Comparison of ENCODE assay signal across 10 cellular contexts in the genomic region with DNA sequence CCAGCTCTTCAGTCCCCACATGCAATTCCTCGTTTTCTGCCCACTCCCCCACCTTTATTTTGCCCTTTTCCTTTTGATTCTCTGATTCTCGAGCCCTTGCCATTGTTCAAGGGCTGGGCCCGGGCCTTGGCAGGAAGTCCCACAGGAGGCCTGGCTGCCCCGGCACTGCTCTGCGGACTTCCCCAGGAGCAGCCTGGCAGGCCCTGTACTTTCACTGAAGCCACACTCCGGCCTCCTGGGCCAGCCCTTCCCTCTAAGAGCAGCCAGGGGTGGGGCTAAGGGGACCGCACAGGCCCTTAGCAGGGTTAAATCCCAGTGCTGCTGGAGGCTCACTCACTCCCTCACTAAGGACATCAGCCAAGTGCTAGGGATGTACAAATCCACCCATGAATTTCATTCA. TPM values are rescaled to one million over a fixed set of nuclear protein-coding genes. Genes with fewer than 3 reads are reported as not detected.
DNase-seq lines count a peak whose midpoint lies in the region; ATAC-seq, FAIRE-seq and TF ChIP-seq lines count a peak whose summit lies in the region.
"Had no signal": no experiment of that assay in that cellular context is flagged by ENCODE, and none has a peak within 500 bp of the region (broad histone marks: within the 10 kb centered on the region; RNA-seq: fewer than 3 reads in every experiment).

No MANE protein-coding gene starts in this region.

- POLR2A ChIA-PET in activated CD8-positive, alpha-beta T cell treated with anti-CD3 and anti-CD28 coated beads for 36 hours (lab: Charles Lee), result no interaction called here
- POLR2A ChIA-PET in activated CD8-positive, alpha-beta T cell treated with anti-CD3 and anti-CD28 coated beads, Interleukin-2, amount 10 ng/mL, durations not matched to agents 7 days and 5 days (lab: Charles Lee), result no interaction called here
- POLR2A ChIA-PET in CD4-positive, alpha-beta T cell (lab: Charles Lee), result no interaction called here

- peak overlapping the region; percentile 73 for H3K4me3 Mint-ChIP-seq in activated CD8-positive, alpha-beta T cell treated with anti-CD3 and anti-CD28 coated beads for 36 hours
- no peak overlapping the region for H3K4me3 Mint-ChIP-seq in activated CD8-positive, alpha-beta T cell treated with anti-CD3 and anti-CD28 coated beads, Interleukin-2, amount 10 ng/mL, durations not matched to agents 7 days and 5 days
- no peak overlapping the region for H3K4me3 Mint-ChIP-seq in CD4-positive, alpha-beta T cell

- H3K9ac ChIP-seq in kidney (ENCODE audit: low read length in 2 of 2), result peak overlapping the region in 1 of 2 donors; percentile 83

- H3K4me3 ChIP-seq in kidney (ENCODE audit: low read length in 2 of 2) (peak overlapping the region; percentile 71 to 81), transverse colon (peak overlapping the region in 1 of 4 donors; percentile 63), prostate gland (no peak overlapping the region)
- H3K4me3 ChIP-seq: A549 had no signal

- H3K9me3 Mint-ChIP-seq in activated CD8-positive, alpha-beta T cell treated with anti-CD3 and anti-CD28 coated beads for 36 hours, result no peaks in the 10 kb centered on the region
- no peaks in the 10 kb centered on the region for H3K9me3 Mint-ChIP-seq in activated CD8-positive, alpha-beta T cell treated with anti-CD3 and anti-CD28 coated beads, Interleukin-2, amount 10 ng/mL, durations not matched to agents 7 days and 5 days (ENCODE audit: insufficient read depth)
- H3K9me3 Mint-ChIP-seq in CD4-positive, alpha-beta T cell, result no peaks in the 10 kb centered on the region

- H3K36me3 Mint-ChIP-seq in activated CD8-positive, alpha-beta T cell treated with anti-CD3 and anti-CD28 coated beads for 36 hours (ENCODE audit: low read depth), result peaks cover 8% of the 10 kb centered on the region
- H3K36me3 Mint-ChIP-seq in activated CD8-positive, alpha-beta T cell treated with anti-CD3 and anti-CD28 coated beads, Interleukin-2, amount 10 ng/mL, durations not matched to agents 7 days and 5 days (ENCODE audit: low read depth), result no peaks in the 10 kb centered on the region
- no peaks in the 10 kb centered on the region for H3K36me3 Mint-ChIP-seq in CD4-positive, alpha-beta T cell (ENCODE audit: low read depth)

- H3K27me3 ChIP-seq in transverse colon, result peaks cover 12% of the 10 kb centered on the region
- no peaks in the 10 kb centered on the region for H3K27me3 ChIP-seq in prostate gland (replicated peaks; ENCODE audit: insufficient read depth)
- H3K27me3 ChIP-seq in CD4-positive, alpha-beta T cell (ENCODE audit: control insufficient read depth, insufficient read depth, low read length), result peaks cover 12% of the 10 kb centered on the region

- 52 to 54% methylated on average over 5 to 7 of the region's 7 CpGs for WGBS in transverse colon (ENCODE audit: low coverage in 1 of 2), 2 donors
- 44% methylated on average over 7 of the region's 7 CpGs for WGBS in prostate gland

- H3K27ac Mint-ChIP-seq in activated CD8-positive, alpha-beta T cell treated with anti-CD3 and anti-CD28 coated beads for 36 hours, result no peak overlapping the region
- H3K27ac Mint-ChIP-seq in activated CD8-positive, alpha-beta T cell treated with anti-CD3 and anti-CD28 coated beads, Interleukin-2, amount 10 ng/mL, durations not matched to agents 7 days and 5 days, result no peak overlapping the region
- no peak overlapping the region for H3K27ac Mint-ChIP-seq in CD4-positive, alpha-beta T cell

- H3K4me1 Mint-ChIP-seq in activated CD8-positive, alpha-beta T cell treated with anti-CD3 and anti-CD28 coated beads for 36 hours (ENCODE audit: low read depth), result peaks cover 38% of the 10 kb centered on the region
- peaks cover 40% of the 10 kb centered on the region for H3K4me1 Mint-ChIP-seq in activated CD8-positive, alpha-beta T cell treated with anti-CD3 and anti-CD28 coated beads, Interleukin-2, amount 10 ng/mL, durations not matched to agents 7 days and 5 days (ENCODE audit: low read depth)
- peaks cover 29% of the 10 kb centered on the region for H3K4me1 Mint-ChIP-seq in CD4-positive, alpha-beta T cell (ENCODE audit: low read depth)

- H3K36me3 ChIP-seq in kidney (ENCODE audit: control insufficient read depth in 1 of 2, insufficient read depth in 2 of 2, low read length in 2 of 2), result peaks cover 0 to 7% of the 10 kb centered on the region in 2 donors
- H3K36me3 ChIP-seq in transverse colon, result no peaks in the 10 kb centered on the region
- H3K36me3 ChIP-seq in prostate gland, result no peaks in the 10 kb centered on the region

- in situ Hi-C loops in transverse colon (cut with MboI; ENCODE audit: low pct_ligation_motif_present in 1 of 4, low pct_unique_long_range_greater_than_20kb in 1 of 4, low sequenced_read_pairs in 3 of 4), result no loop called here

- peaks cover 9 to 11% of the 10 kb centered on the region in 2 donors for H3K4me1 ChIP-seq in kidney (ENCODE audit: control insufficient read depth in 1 of 2, insufficient read depth in 1 of 2, low read depth in 1 of 2, low read length in 2 of 2)
- peaks cover 6 to 22% (median 17%) of the 10 kb centered on the region in 4 donors for H3K4me1 ChIP-seq in transverse colon
- no peaks in the 10 kb centered on the region for H3K4me1 ChIP-seq in prostate gland (replicated peaks)

- H3K9me3 ChIP-seq in kidney (ENCODE audit: control insufficient read depth in 1 of 2, low read length in 2 of 2), result no peaks in the 10 kb centered on the region
- H3K9me3 ChIP-seq in transverse colon, result no peaks in the 10 kb centered on the region
- no peaks in the 10 kb centered on the region for H3K9me3 ChIP-seq in prostate gland
- no peaks in the 10 kb centered on the region for H3K9me3 ChIP-seq in CD4-positive, alpha-beta T cell (ENCODE audit: control insufficient read depth, low read length)
- H3K9me3 ChIP-seq: A549 had no signal

- no peak for FAIRE-seq in kidney (lab: Jason Lieb, UNC)
- FAIRE-seq: A549 had no signal

- DNase-seq in activated CD8-positive, alpha-beta T cell treated with anti-CD3 and anti-CD28 coated beads for 36 hours, result no peak
- no peak for DNase-seq in activated CD8-positive, alpha-beta T cell treated with anti-CD3 and anti-CD28 coated beads, Interleukin-2, amount 10 ng/mL, durations not matched to agents 7 days and 5 days
- DNase-seq in UCSD-AML1 (lab: John Stamatoyannopoulos, UW; ENCODE audit: unreplicated experiment), result peak; percentile 78
- peak; percentile 90 for DNase-seq in kidney
- peak; percentile 14 for DNase-seq in transverse colon
- no peak for DNase-seq in prostate gland (ENCODE audit: low spot score)
- DNase-seq in retina, result no peak
- no peak for DNase-seq in CD4-positive, alpha-beta T cell

- TF ChIP-seq POLR2A in transverse colon (IDR thresholded peaks at IDR 0.05) (no peak), prostate gland (IDR thresholded peaks at IDR 0.05) (no peak)

- ATAC-seq in activated CD8-positive, alpha-beta T cell treated with anti-CD3 and anti-CD28 coated beads for 36 hours, result no peak
- no peak for ATAC-seq in activated CD8-positive, alpha-beta T cell treated with anti-CD3 and anti-CD28 coated beads, Interleukin-2, amount 10 ng/mL, durations not matched to agents 7 days and 5 days
- ATAC-seq in CD4-positive, alpha-beta T cell (ENCODE audit: poor library complexity), result no peak
- ATAC-seq: A549 had no signal

- H3K27me3 Mint-ChIP-seq in activated CD8-positive, alpha-beta T cell treated with anti-CD3 and anti-CD28 coated beads for 36 hours, result peaks cover 15% of the 10 kb centered on the region
- H3K27me3 Mint-ChIP-seq in activated CD8-positive, alpha-beta T cell treated with anti-CD3 and anti-CD28 coated beads, Interleukin-2, amount 10 ng/mL, durations not matched to agents 7 days and 5 days (ENCODE audit: low read depth), result peaks cover 26% of the 10 kb centered on the region
- peaks cover 31% of the 10 kb centered on the region for H3K27me3 Mint-ChIP-seq in CD4-positive, alpha-beta T cell

- intact Hi-C loops in activated CD8-positive, alpha-beta T cell treated with anti-CD3 and anti-CD28 coated beads for 36 hours (cut with micrococcal nuclease), result no loop called here
- intact Hi-C loops in kidney (cut with DNase I) (no loop called here), transverse colon (cut with DNase I; ENCODE audit: low total_unique reads) (no loop called here), prostate gland (cut with DNase I) (no loop called here)
- intact Hi-C loops in CD4-positive, alpha-beta T cell (cut with DNase I, micrococcal nuclease), result no loop called here

- peak overlapping the region; percentile 39 to 81 for H3K27ac ChIP-seq in kidney (ENCODE audit: low read depth in 2 of 2, low read length in 2 of 2)
- peak overlapping the region; percentile 28 to 75 (median 38) for H3K27ac ChIP-seq in transverse colon
- no peak overlapping the region for H3K27ac ChIP-seq in prostate gland
- H3K27ac ChIP-seq in CD4-positive, alpha-beta T cell (ENCODE audit: low read depth, low read length), result no peak overlapping the region
- H3K27ac ChIP-seq: A549 had no signal

- CTCF ChIA-PET in activated CD8-positive, alpha-beta T cell treated with anti-CD3 and anti-CD28 coated beads for 36 hours (lab: Charles Lee), result no interaction called here
- CTCF ChIA-PET in activated CD8-positive, alpha-beta T cell treated with anti-CD3 and anti-CD28 coated beads, Interleukin-2, amount 10 ng/mL, durations not matched to agents 7 days and 5 days (lab: Charles Lee), result no interaction called here
- CTCF ChIA-PET in CD4-positive, alpha-beta T cell (lab: Charles Lee), result no interaction called here

- TF ChIP-seq EP300 in transverse colon (IDR thresholded peaks at IDR 0.05; ENCODE audit: low read depth), result no peak

- TF ChIP-seq CTCF in activated CD8-positive, alpha-beta T cell treated with anti-CD3 and anti-CD28 coated beads for 36 hours (IDR thresholded peaks at IDR 0.05), result no peak
- TF ChIP-seq CTCF in kidney (IDR thresholded peaks at IDR 0.05; ENCODE audit: borderline replicate concordance, extremely low read depth, insufficient read depth) (no peak), transverse colon (IDR thresholded peaks at IDR 0.05) (no peak), prostate gland (IDR thresholded peaks at IDR 0.05) (no peak)
- no peak for TF ChIP-seq CTCF in CD4-positive, alpha-beta T cell (IDR thresholded peaks at IDR 0.05)

RNA-seq across cellular contexts. Expression of a gene that starts 4.1 kb away (rescaled TPM):
- total RNA-seq in activated CD8-positive, alpha-beta T cell treated with anti-CD3 and anti-CD28 coated beads for 36 hours, result 10 to 100 TPM; 23.2 to 24.5 TPM
- under 1 TPM; 0.23 to 0.32 TPM for total RNA-seq in activated CD8-positive, alpha-beta T cell treated with anti-CD3 and anti-CD28 coated beads, Interleukin-2, amount 10 ng/mL, durations not matched to agents 7 days and 5 days
- total RNA-seq in kidney (136 TPM), transverse colon (10 to 100 TPM in 1 of 4 donors, 1 to 10 TPM in 3; 5.1 to 11.5 (median 9.1) TPM), prostate gland (10 to 100 TPM; 16.2 to 37.3 TPM)
- polyA plus RNA-seq in kidney (ENCODE audit: insufficient read depth, low read depth, low replicate concordance), result 105 TPM
- 1 to 10 TPM; 1.8 to 2.4 TPM for total RNA-seq in CD4-positive, alpha-beta T cell
- total RNA-seq: MCF 10A had no signal

Comparison
In these comparisons a context has a peak if more than half of its experiments do, and no peak if none do; other contexts are left out.
1. DNase-seq: peak in UCSD-AML1 (single experiment), kidney (single experiment) and transverse colon (single experiment); none in activated CD8-positive, alpha-beta T cell treated with anti-CD3 and anti-CD28 coated beads for 36 hours (single experiment), activated CD8-positive, alpha-beta T cell treated with anti-CD3 and anti-CD28 coated beads, Interleukin-2, amount 10 ng/mL, durations not matched to agents 7 days and 5 days (single experiment), prostate gland (single experiment), retina (single experiment) and CD4-positive, alpha-beta T cell (0 of 10).
2. H3K27ac ChIP-seq: peak in kidney (2 of 2) and transverse colon (4 of 4); none in prostate gland (0 of 2) and CD4-positive, alpha-beta T cell (single experiment).
3. H3K4me3 ChIP-seq: peak in kidney (2 of 2); none in prostate gland (0 of 2).